In genomic region chr22:36239150-36239400, GRCh38 we compare ENCODE assay signal across 9 cellular contexts. TPM values are rescaled to one million over a fixed set of nuclear protein-coding genes. Genes with fewer than 3 reads are reported as not detected.
A peak's percentile ranks its signal among the peaks of the same experiment; 100 is the strongest.
DNase-seq lines count a peak whose midpoint lies in the region; ATAC-seq, FAIRE-seq and TF ChIP-seq lines count a peak whose summit lies in the region.
"Had no signal": no experiment of that assay in that cellular context is flagged by ENCODE, and none has a peak within 500 bp of the region (broad histone marks: within the 10 kb centered on the region; RNA-seq: fewer than 3 reads in every experiment).

No MANE protein-coding gene starts in this region.

- H3K9me1 ChIP-seq in IMR-90 (ENCODE audit: insufficient read depth, low read length) = peaks cover 12% of the 10 kb centered on the region

- H3K27me3 ChIP-seq in IMR-90 (ENCODE audit: control insufficient read depth, insufficient read depth, low read length) (no peaks in the 10 kb centered on the region), breast epithelium (no peaks in the 10 kb centered on the region), lower lobe of right lung (ENCODE audit: low read depth) (no peaks in the 10 kb centered on the region), upper lobe of left lung (no peaks in the 10 kb centered on the region)

- H3K36me3 ChIP-seq in IMR-90 (ENCODE audit: control insufficient read depth, insufficient read depth, low read length) (peaks cover 3% of the 10 kb centered on the region; the same call in 1 of the 2 replicates), breast epithelium (no peaks in the 10 kb centered on the region), lower lobe of right lung (peaks cover 15% of the 10 kb centered on the region), upper lobe of left lung (peaks cover 0 to 17% (median 2%) of the 10 kb centered on the region in 4 donors)

- H2AFZ ChIP-seq in IMR-90 (replicated peaks; ENCODE audit: low read length, poor library complexity) = peak overlapping the region; percentile 92

- peak overlapping the region; percentile 73 for H3K27ac ChIP-seq in IMR-90 (ENCODE audit: insufficient read depth, low read length)
- peak overlapping the region; percentile 88 to 92 for H3K27ac ChIP-seq in breast epithelium
- H3K27ac ChIP-seq in lower lobe of right lung = peak overlapping the region; percentile 90
- peak overlapping the region; percentile 87 to 96 (median 94) for H3K27ac ChIP-seq in upper lobe of left lung

- no peak for TF ChIP-seq RAD21 in IMR-90 (IDR thresholded peaks at IDR 0.05; ENCODE audit: low read length)

- no peak for TF ChIP-seq POLR2A in IMR-90 (IDR thresholded peaks at IDR 0.05; ENCODE audit: low read depth, low read length)
- no peak for TF ChIP-seq POLR2A in breast epithelium (IDR thresholded peaks at IDR 0.05)
- TF ChIP-seq POLR2A in upper lobe of left lung (IDR thresholded peaks at IDR 0.05) = no peak

- no peak for FAIRE-seq in D721Med (lab: Jason Lieb, UNC)

- POLR2A ChIA-PET in IMR-90 (lab: Charles Lee; ENCODE audit: unreplicated experiment) = interaction anchor here (0.7 to 1.3 kb wide), 2 partner anchors 35 to 243 kb away, joined by 3 to 5 read pairs; partner anchors contain the start of gene TXN2

- peak overlapping the region; percentile 95 for H3K4me2 ChIP-seq in IMR-90 (ENCODE audit: low read depth, low read length)

- H3K9me3 ChIP-seq in IMR-90 (ENCODE audit: control insufficient read depth, insufficient read depth, low read length) = no peaks in the 10 kb centered on the region
- H3K9me3 ChIP-seq in breast epithelium = no peaks in the 10 kb centered on the region
- no peaks in the 10 kb centered on the region for H3K9me3 ChIP-seq in lower lobe of right lung
- H3K9me3 ChIP-seq in upper lobe of left lung = no peaks in the 10 kb centered on the region

- peak overlapping the region; percentile 92 for H3K56ac ChIP-seq in IMR-90 (ENCODE audit: extremely low read depth, insufficient read depth, low read length)

- peak overlapping the region; percentile 91 for H2BK5ac ChIP-seq in IMR-90 (ENCODE audit: low read depth, low read length, poor library complexity, severe bottlenecking)

- H2BK15ac ChIP-seq in IMR-90 (ENCODE audit: low read depth, low read length) = peak overlapping the region; percentile 92; the same call in 1 of the 3 replicates

- H3K79me1 ChIP-seq in IMR-90 (ENCODE audit: low read depth in 1 of 2, low read length in 2 of 2) = peaks cover 4 to 42% of the 10 kb centered on the region in 2 experiments

- TF ChIP-seq EP300 in upper lobe of left lung (IDR thresholded peaks at IDR 0.05) = no peak

- peak overlapping the region; percentile 77 for H4K91ac ChIP-seq in IMR-90 (ENCODE audit: insufficient read depth, low read depth, low read length)

- peak overlapping the region; percentile 8 to 95; a peak in 3 of 4 replicates for H4K8ac ChIP-seq in IMR-90 (ENCODE audit: low read depth in 2 of 2, low read length in 2 of 2)

- WGBS in IMR-90 (ENCODE audit: extremely low coverage in 2 of 2, insufficient read length in 1 of 2), 2 experiments = no CpG with 5 or more reads among the region's 4 CpGs
- WGBS in upper lobe of left lung, 2 donors = 0% methylated on average over 4 of the region's 4 CpGs

- in situ Hi-C loops in IMR-90 (cut with MboI; ENCODE audit: low sequenced_read_pairs) = no loop called here

- 0 out of 2 replicates have a peak, but pooled peaks cover 6% of the 10 kb centered on the region for H4K20me1 ChIP-seq in IMR-90 (ENCODE audit: insufficient read depth, low read length)

- peak overlapping the region; percentile 70 for H2BK120ac ChIP-seq in IMR-90 (ENCODE audit: low read depth, low read length)

- H3K18ac ChIP-seq in IMR-90 (ENCODE audit: low read depth, low read length) = peak overlapping the region; percentile 87

- H3K4me3 ChIP-seq in GM08714 (ENCODE audit: low read length) (peak overlapping the region; percentile 90), IMR-90 (ENCODE audit: insufficient read depth, low read depth, low read length) (peak overlapping the region; percentile 65), breast epithelium (peak overlapping the region; percentile 52 to 73 (median 63)), lower lobe of right lung (peak overlapping the region; percentile 80), upper lobe of left lung (peak overlapping the region; percentile 61 to 82 (median 70))

- DNase-seq in IMR-90 (no peak), breast epithelium (ENCODE audit: low spot score in 2 of 2) (no peak), lower lobe of right lung (no peak), upper lobe of left lung (no peak), NCI-H1417 (lab: John Stamatoyannopoulos, UW) (no peak), D721Med (ENCODE audit: insufficient read length, low spot score) (no peak)

- H3K23ac ChIP-seq in IMR-90 (ENCODE audit: low read depth, low read length) = peak overlapping the region; percentile 93

- CTCF ChIA-PET in IMR-90 (lab: Yijun Ruan, JAX) = interaction anchor here (0.6 to 3.0 kb wide), 7 partner anchors 12 to 43 kb away, joined by 3 to 8 read pairs (median 3); partner anchors contain the start of gene APOL4

- H2BK20ac ChIP-seq in IMR-90 (ENCODE audit: low read depth, low read length) = peak overlapping the region; percentile 17

- H2AK9ac ChIP-seq in IMR-90 (replicated peaks; ENCODE audit: low read depth, low read length, poor library complexity) = peak overlapping the region; percentile 96

- intact Hi-C loops in IMR-90 (cut with micrococcal nuclease) = loop anchor here (2.0 to 5.0 kb wide), 2 partner anchors 38 to 42 kb away; no protein-coding TSS in a partner anchor
- intact Hi-C loops in breast epithelium (cut with DNase I; ENCODE audit: low total_unique reads) = no loop called here
- intact Hi-C loops in lower lobe of right lung (cut with DNase I) = no loop called here

- BruUV-seq in IMR-90 (replicated peaks; lab: Mats Ljungman, UMichigan) = no TSS peak

- H3K9ac ChIP-seq in IMR-90 (ENCODE audit: low read depth, low read length) = peak overlapping the region; percentile 86

- peak overlapping the region; percentile 67 for H2AK5ac ChIP-seq in IMR-90 (ENCODE audit: low read depth, low read length)

- peak overlapping the region; percentile 56; the same call in 1 of the 2 replicates for H4K5ac ChIP-seq in IMR-90 (ENCODE audit: low read depth, low read length)

- TF ChIP-seq CTCF in IMR-90 (conservative IDR thresholded peaks at IDR 0.05; ENCODE audit: low read depth, low read length) (no peak), breast epithelium (IDR thresholded peaks at IDR 0.05) (no peak), lower lobe of right lung (IDR thresholded peaks at IDR 0.05) (no peak), upper lobe of left lung (IDR thresholded peaks at IDR 0.05) (no peak), D721Med (IDR thresholded peaks at IDR 0.05; ENCODE audit: insufficient read depth, missing control alignments) (no peak)

- peak overlapping the region; percentile 92 for H3K4ac ChIP-seq in IMR-90 (ENCODE audit: low read depth, low read length)

- dilution Hi-C loops in IMR-90 (cut with HindIII; ENCODE audit: low sequenced_read_pairs, unreplicated experiment) = no loop called here

- H3K14ac ChIP-seq in IMR-90 (replicated peaks; ENCODE audit: low read depth, low read length) = peak overlapping the region; percentile 99

- peaks cover 19% of the 10 kb centered on the region for H3K4me1 ChIP-seq in IMR-90 (ENCODE audit: control insufficient read depth, insufficient read depth, low read length)
- peaks cover 0 to 14% of the 10 kb centered on the region in 2 donors for H3K4me1 ChIP-seq in breast epithelium
- peaks cover 53% of the 10 kb centered on the region for H3K4me1 ChIP-seq in lower lobe of right lung
- peaks cover 45 to 57% (median 48%) of the 10 kb centered on the region in 4 donors for H3K4me1 ChIP-seq in upper lobe of left lung

- ATAC-seq in IMR-90 (ENCODE audit: low read depth) (peak; percentile 50), lower lobe of right lung (peak; percentile 31 to 33), upper lobe of left lung (ENCODE audit: low FRiP score in 2 of 2) (peak; percentile 8 to 49), HG02970 (IDR thresholded peaks at IDR 0.05; ENCODE audit: low FRiP score, unreplicated experiment) (no peak)

TF ChIP-seq in IMR-90, 13 proteins besides CTCF, POLR2A, EP300 and RAD21 (continues in another document):
- TF ChIP-seq ELK1 (IDR thresholded peaks at IDR 0.05; ENCODE audit: borderline replicate concordance, low read depth, low read length) (no peak), CEBPB (IDR thresholded peaks at IDR 0.05; ENCODE audit: low read depth, low read length) (no peak), BHLHE40 (IDR thresholded peaks at IDR 0.05; ENCODE audit: low read depth, low read length) (no peak), MXI1 (IDR thresholded peaks at IDR 0.05; ENCODE audit: borderline replicate concordance, low read depth, low read length) (no peak), RCOR1 (IDR thresholded peaks at IDR 0.05; ENCODE audit: insufficient replicate concordance, low read length) (no peak), MAFK (IDR thresholded peaks at IDR 0.05; ENCODE audit: low read depth, low read length) (no peak)

RNA-seq across cellular contexts. Expression of gene APOL2, which starts 0.3 kb away (rescaled TPM):
- total RNA-seq in IMR-90 (2012; rRNA removed) = 40.3 and 57.5 TPM in 2 replicates
- 13.0 and 13.1 TPM in 2 replicates for polyA plus RNA-seq in IMR-90 (2012; rRNA removed)
- polyA plus RNA-seq in IMR-90 (2012; cell fraction: cytosol; rRNA removed) = 10.4 and 12.2 TPM in 2 replicates
- 21.4 and 27.7 TPM in 2 replicates for polyA plus RNA-seq in IMR-90 (2012; cell fraction: nucleus; rRNA removed; ENCODE audit: low replicate concordance)
- 100 to 1,000 TPM in 1 of 3 donors, 10 to 100 TPM in 2; 50.4 to 112 (median 73.8) TPM for total RNA-seq in breast epithelium
- total RNA-seq in lower lobe of right lung = 56.0 TPM
- 10 to 100 TPM; 32.8 to 76.5 (median 52.6) TPM for total RNA-seq in upper lobe of left lung

RNA-seq across cellular contexts. Expression of gene APOL1, which starts 13.9 kb away (rescaled TPM):
- total RNA-seq in IMR-90 (2012; rRNA removed) (0.36 and 0.56 TPM in 2 replicates), breast epithelium (10 to 100 TPM in 2 of 3 donors, 1 to 10 TPM in 1; 5.9 to 38.3 (median 22.2) TPM), lower lobe of right lung (85.8 TPM), upper lobe of left lung (10 to 100 TPM; 31.9 to 90.5 (median 52.0) TPM)
- polyA plus RNA-seq in IMR-90 (2012; rRNA removed) = 0.69 and 0.77 TPM in 2 replicates
- polyA plus RNA-seq in IMR-90 (2012; cell fraction: cytosol; rRNA removed) = 0.38 and 0.84 TPM in 2 replicates
- 0.42 and 0.97 TPM in 2 replicates for polyA plus RNA-seq in IMR-90 (2012; cell fraction: nucleus; rRNA removed; ENCODE audit: low replicate concordance)

RNA-seq across cellular contexts. Expression of gene APOL4, which starts 37.5 kb away (rescaled TPM):
- total RNA-seq in IMR-90 (2012; rRNA removed) = not detected in 2 replicates
- 0.07 TPM in 1 of 2 replicates, not detected in the other for polyA plus RNA-seq in IMR-90 (2012; rRNA removed)
- polyA plus RNA-seq in IMR-90 (2012; cell fraction: cytosol; rRNA removed) = 0.02 and 0.03 TPM in 2 replicates
- 0.10 and 0.22 TPM in 2 replicates for polyA plus RNA-seq in IMR-90 (2012; cell fraction: nucleus; rRNA removed; ENCODE audit: low replicate concordance)
- total RNA-seq in breast epithelium = 10 to 100 TPM in 2 of 3 donors, 1 to 10 TPM in 1; 4.9 to 41.3 (median 15.0) TPM
- 29.0 TPM for total RNA-seq in lower lobe of right lung
- 10 to 100 TPM in 3 of 6 donors, 1 to 10 TPM in 3; 5.4 to 24.7 (median 10.2) TPM for total RNA-seq in upper lobe of left lung
- total RNA-seq: NCI-H460 had no signal
